ENCODE assay signal across 9 cellular contexts in genomic region chr2:174493549-174494331, GRCh38. TPM values are rescaled to one million over a fixed set of nuclear protein-coding genes. Genes with fewer than 3 reads are reported as not detected.
DNase-seq lines count a peak whose midpoint lies in the region; ATAC-seq, FAIRE-seq and TF ChIP-seq lines count a peak whose summit lies in the region.
"Had no signal": no experiment of that assay in that cellular context is flagged by ENCODE, and none has a peak within 500 bp of the region (broad histone marks: within the 10 kb centered on the region; RNA-seq: fewer than 3 reads in every experiment).

No MANE protein-coding gene starts in this region.

- peaks cover 5% of the 10 kb centered on the region for H3K27me3 Mint-ChIP-seq in GM23338 (ENCODE audit: insufficient read depth, low read depth, poor library complexity)
- no peaks in the 10 kb centered on the region for H3K27me3 Mint-ChIP-seq in naive thymus-derived CD4-positive, alpha-beta T cell

- DNase-seq in GM23338 (ENCODE audit: low spot score) (no peak), NB4 (ENCODE audit: low read depth) (peak; percentile 14), kidney (no peak), right cardiac atrium (no peak), pons (ENCODE audit: low spot score) (no peak), NCI-H748 treated with DMSO at 0.1 percent for 48 hours (lab: John Stamatoyannopoulos, UW) (no peak)
- DNase-seq in naive thymus-derived CD4-positive, alpha-beta T cell, result peak in 1 of 9 donors; percentile 28

- H3K4me3 ChIP-seq in GM23338 (no peak overlapping the region), NB4 (ENCODE audit: low read depth, low read length) (peak overlapping the region; percentile 32), kidney (ENCODE audit: low read length in 2 of 2) (no peak overlapping the region), right cardiac atrium (ENCODE audit: low read length) (no peak overlapping the region)
- peak overlapping the region; percentile 36 for H3K4me3 ChIP-seq in naive thymus-derived CD4-positive, alpha-beta T cell (ENCODE audit: low read length)

- H3K9me2 ChIP-seq in GM23338 (ENCODE audit: insufficient read depth), result 0 out of 2 replicates have a peak, but pooled peaks cover 6% of the 10 kb centered on the region

- H3K9me3 ChIP-seq in naive thymus-derived CD4-positive, alpha-beta T cell (ENCODE audit: control insufficient read depth in 2 of 3, low read length in 3 of 3), result no peaks in the 10 kb centered on the region
- H3K9me3 ChIP-seq in kidney (ENCODE audit: control insufficient read depth in 1 of 2, low read length in 2 of 2), result no peaks in the 10 kb centered on the region
- no peaks in the 10 kb centered on the region for H3K9me3 ChIP-seq in right cardiac atrium (ENCODE audit: control insufficient read depth, low read length)

- H3K27ac ChIP-seq in GM23338 (ENCODE audit: low read depth) (no peak overlapping the region), kidney (ENCODE audit: low read depth in 2 of 2, low read length in 2 of 2) (no peak overlapping the region), right cardiac atrium (ENCODE audit: low read length) (no peak overlapping the region)
- peak overlapping the region; percentile 85 for H3K27ac ChIP-seq in naive thymus-derived CD4-positive, alpha-beta T cell (ENCODE audit: low read depth, low read length)

- WGBS in right cardiac atrium, result 86% methylated on average over 11 of the region's 11 CpGs

- H3K27ac Mint-ChIP-seq in GM23338, result no peak overlapping the region
- H3K27ac Mint-ChIP-seq in naive thymus-derived CD4-positive, alpha-beta T cell, result peak overlapping the region; percentile 91 to 100 (median 98)

- H3K79me2 ChIP-seq in GM23338 (replicated peaks; ENCODE audit: insufficient read depth), result no peaks in the 10 kb centered on the region

- H2AFZ ChIP-seq in GM23338, result 0 out of 2 replicates have a peak overlapping the region, but pooled peaks have one; percentile 2

- CTCF ChIA-PET in naive thymus-derived CD4-positive, alpha-beta T cell (lab: Charles Lee), result interaction anchor here (0.7 to 2.9 kb wide), 6 partner anchors 8 to 194 kb away, joined by 3 to 17 read pairs (median 4); no protein-coding TSS in a partner anchor

- no peaks in the 10 kb centered on the region for H3F3A ChIP-seq in GM23338 (replicated peaks; ENCODE audit: low read depth)

- no peak overlapping the region for H3K4me3 Mint-ChIP-seq in GM23338
- peak overlapping the region; percentile 74 to 92 (median 87) for H3K4me3 Mint-ChIP-seq in naive thymus-derived CD4-positive, alpha-beta T cell

- H3K4me1 Mint-ChIP-seq in GM23338, result peaks cover 10% of the 10 kb centered on the region
- H3K4me1 Mint-ChIP-seq in naive thymus-derived CD4-positive, alpha-beta T cell, result peaks cover 34 to 79% (median 70%) of the 10 kb centered on the region in 7 donors

- no peak for TF ChIP-seq CTCF in GM23338 (conservative IDR thresholded peaks at IDR 0.05; ENCODE audit: low read depth in 2 of 2)
- no peak for TF ChIP-seq CTCF in NB4 (IDR thresholded peaks at IDR 0.05; ENCODE audit: low read depth, low read length)
- no peak for TF ChIP-seq CTCF in kidney (IDR thresholded peaks at IDR 0.05; ENCODE audit: borderline replicate concordance, extremely low read depth, insufficient read depth)

- H3K4me1 ChIP-seq in GM23338 (ENCODE audit: insufficient read depth) (peaks cover 4% of the 10 kb centered on the region; the same call in 1 of the 2 replicates), kidney (ENCODE audit: control insufficient read depth in 1 of 2, insufficient read depth in 1 of 2, low read depth in 1 of 2, low read length in 2 of 2) (peaks cover 0 to 2% of the 10 kb centered on the region in 2 donors), right cardiac atrium (ENCODE audit: control insufficient read depth, insufficient read depth, low read length) (no peaks in the 10 kb centered on the region)
- H3K4me1 ChIP-seq in naive thymus-derived CD4-positive, alpha-beta T cell (ENCODE audit: control insufficient read depth in 2 of 2, insufficient read depth in 2 of 2, low read length in 2 of 2), result peaks cover 45 to 47% of the 10 kb centered on the region in 2 donors

- H3K27me3 ChIP-seq in GM23338 (ENCODE audit: insufficient read depth) (no peaks in the 10 kb centered on the region), right cardiac atrium (ENCODE audit: control insufficient read depth, insufficient read depth) (no peaks in the 10 kb centered on the region)
- no peaks in the 10 kb centered on the region for H3K27me3 ChIP-seq in naive thymus-derived CD4-positive, alpha-beta T cell (ENCODE audit: control insufficient read depth in 2 of 2, insufficient read depth in 2 of 2, low read length in 2 of 2)

- H3K4me2 ChIP-seq in GM23338, result no peak overlapping the region

- H3K36me3 ChIP-seq in GM23338 (ENCODE audit: insufficient read depth) (no peaks in the 10 kb centered on the region), kidney (ENCODE audit: control insufficient read depth in 1 of 2, insufficient read depth in 2 of 2, low read length in 2 of 2) (no peaks in the 10 kb centered on the region)
- H3K36me3 ChIP-seq in naive thymus-derived CD4-positive, alpha-beta T cell (ENCODE audit: control insufficient read depth in 2 of 3, insufficient read depth in 3 of 3, low read length in 3 of 3), result no peaks in the 10 kb centered on the region

- H3K36me3 Mint-ChIP-seq in GM23338 (ENCODE audit: low read depth), result no peaks in the 10 kb centered on the region
- peaks cover 0 to 13% (median 0%) of the 10 kb centered on the region in 5 donors for H3K36me3 Mint-ChIP-seq in naive thymus-derived CD4-positive, alpha-beta T cell

- H4K20me1 ChIP-seq in GM23338 (replicated peaks; ENCODE audit: insufficient read depth), result no peaks in the 10 kb centered on the region

- POLR2A ChIA-PET in naive thymus-derived CD4-positive, alpha-beta T cell (lab: Charles Lee), result interaction anchor here (0.5 to 3.1 kb wide), 22 partner anchors 8 to 195 kb away, joined by 3 to 17 read pairs (median 4); partner anchors contain the start of gene WIPF1

- no peaks in the 10 kb centered on the region for H3K9me3 Mint-ChIP-seq in GM23338
- peaks cover 0 to 3% (median 0%) of the 10 kb centered on the region in 11 donors for H3K9me3 Mint-ChIP-seq in naive thymus-derived CD4-positive, alpha-beta T cell

- H3K9ac ChIP-seq in kidney (ENCODE audit: low read length in 2 of 2), result no peak overlapping the region

- intact Hi-C loops in naive thymus-derived CD4-positive, alpha-beta T cell (cut with micrococcal nuclease), result loop anchor here (1.0 to 2.0 kb wide), 6 partner anchors 8 to 675 kb away; partner anchors contain the start of gene ATF2 (in 1 of the 2)
- intact Hi-C loops in kidney (cut with DNase I) (no loop called here), right cardiac atrium (cut with DNase I) (no loop called here)

- no peak for FAIRE-seq in kidney (lab: Jason Lieb, UNC)
- FAIRE-seq: keratinocyte had no signal

- ATAC-seq in GM18868 (IDR thresholded peaks at IDR 0.05; ENCODE audit: unreplicated experiment) (peak; percentile 27), GM23338 (no peak), right cardiac atrium (no peak)
- peak; percentile 33 for ATAC-seq in naive thymus-derived CD4-positive, alpha-beta T cell

- no peak for TF ChIP-seq POLR2A in NB4 (IDR thresholded peaks at IDR 0.05; ENCODE audit: extremely low read depth, insufficient read length)

TF ChIP-seq in GM23338, 12 proteins besides CTCF, POLR2A, EP300 and RAD21 (continues in another document):
- no peak for TF ChIP-seq JUNB (IDR thresholded peaks at IDR 0.05; ENCODE audit: unreplicated experiment)
- no peak for TF ChIP-seq ZNF114 (CRISPR knock-in tag; IDR thresholded peaks at IDR 0.05)
- TF ChIP-seq EZH2phosphoT487 (IDR thresholded peaks at IDR 0.05; ENCODE audit: unreplicated experiment), result no peak
- TF ChIP-seq CREB1 (CRISPR knock-in tag; IDR thresholded peaks at IDR 0.05; ENCODE audit: low read depth), result no peak
- no peak for TF ChIP-seq POLR2AphosphoS5 (IDR thresholded peaks at IDR 0.05; ENCODE audit: low read depth)
- TF ChIP-seq EZH2 (IDR thresholded peaks at IDR 0.05; ENCODE audit: low read depth, unreplicated experiment), result no peak
- no peak for TF ChIP-seq STAT1 (IDR thresholded peaks at IDR 0.05; ENCODE audit: unreplicated experiment)
- TF ChIP-seq NANOG (IDR thresholded peaks at IDR 0.05; ENCODE audit: borderline replicate concordance), result no peak

RNA-seq across cellular contexts. Expression of gene GPR155, which starts 6.9 kb away (rescaled TPM):
- 0.58 and 1.3 TPM in 2 replicates for total RNA-seq in GM23338 (2014; rRNA removed; shearing (Covaris generic))
- 0.82 and 1.2 TPM in 2 replicates for polyA plus RNA-seq in GM23338 (2016; fragmentation: Nextera tagmentation; extraction: Ambion mirVana)
- total RNA-seq in naive thymus-derived CD4-positive, alpha-beta T cell, result 10 to 100 TPM; 15.0 to 25.0 (median 16.5) TPM
- 10 to 100 TPM in 1 of 2 donors, 1 to 10 TPM in 1; 5.2 to 10.8 TPM for polyA plus RNA-seq in naive thymus-derived CD4-positive, alpha-beta T cell
- total RNA-seq in kidney, result 7.6 TPM
- polyA plus RNA-seq in kidney (ENCODE audit: insufficient read depth, low read depth, low replicate concordance), result 8.1 TPM
- 10 to 100 TPM; 12.1 to 15.5 (median 15.5) TPM for total RNA-seq in right cardiac atrium
- polyA plus RNA-seq in right cardiac atrium, result 4.3 TPM

Comparison
In these comparisons a context has a peak if more than half of its experiments do, and no peak if none do; other contexts are left out.
1. ATAC-seq: peak in GM18868 (single experiment) and naive thymus-derived CD4-positive, alpha-beta T cell (single experiment); none in GM23338 (single experiment) and right cardiac atrium (0 of 2).
2. H3K4me3 ChIP-seq: peak in NB4 (single experiment) and naive thymus-derived CD4-positive, alpha-beta T cell (single experiment); none in GM23338 (single experiment), kidney (0 of 2) and right cardiac atrium (single experiment).
3. intact Hi-C loops: an anchor here in naive thymus-derived CD4-positive, alpha-beta T cell (1.0 to 2.0 kb wide); none called in kidney and right cardiac atrium.